In genomic region chr5:56637321-56637920, GRCh38 we compare ENCODE assay signal across 11 cellular contexts.
DNase-seq lines count a peak whose midpoint lies in the region; ATAC-seq, FAIRE-seq and TF ChIP-seq lines count a peak whose summit lies in the region.
"Had no signal": no experiment of that assay in that cellular context is flagged by ENCODE, and none has a peak within 500 bp of the region (broad histone marks: within the 10 kb centered on the region; RNA-seq: fewer than 3 reads in every experiment).

No MANE protein-coding gene starts in this region.

- peak in 1 of 2 experiments; percentile 64 for DNase-seq in A549 (ENCODE audit: low read depth in 1 of 2, low spot score in 1 of 2)
- no peak for DNase-seq in WTC11 (ENCODE audit: low spot score)
- peak; percentile 53 for DNase-seq in left kidney (ENCODE audit: low read depth, low spot score)
- DNase-seq in ovary = no peak
- DNase-seq in T-helper 2 cell treated with Interferon-gamma antibody and Interleukin-4, amounts not matched to agents 5 μg/mL and 100 μg/mL, for 36 hours (ENCODE audit: low spot score) = no peak
- DNase-seq: activated CD4-positive, alpha-beta T cell treated with anti-CD3 and anti-CD28 coated beads, Interleukin-2, amount 50 U/mL, for 48 hours; activated naive CD8-positive, alpha-beta T cell treated with anti-CD3 and anti-CD28 coated beads for 36 hours; stimulated activated CD4-positive, alpha-beta T cell treated with anti-CD3 and anti-CD28 coated beads, Interleukin-2, amount 100 ng/mL, for 48 hours had no signal

- TF ChIP-seq RAD21 in A549 (conservative IDR thresholded peaks at IDR 0.05 in 1 of 2, IDR thresholded peaks at IDR 0.05 in 1 of 2) = no peak

- TF ChIP-seq EP300 in A549 (IDR thresholded peaks at IDR 0.05) (peak in 1 of 2 experiments; percentile 62; a peak in 2 of 5 replicates), ovary (IDR thresholded peaks at IDR 0.05) (no peak)

- H3K36me3 ChIP-seq in HUES48 (ENCODE audit: control insufficient read depth, insufficient read depth, low read length) = no peaks in the 10 kb centered on the region
- H3K36me3 ChIP-seq in ovary = no peaks in the 10 kb centered on the region

- no peaks in the 10 kb centered on the region for H3K9me3 ChIP-seq in A549
- H3K9me3 ChIP-seq in HUES48 (ENCODE audit: control insufficient read depth, insufficient read depth, low read length) = no peaks in the 10 kb centered on the region
- H3K9me3 ChIP-seq in ovary = no peaks in the 10 kb centered on the region

- no peaks in the 10 kb centered on the region for H3K9me3 Mint-ChIP-seq in WTC11
- H3K9me3 Mint-ChIP-seq in T-helper 2 cell treated with Interferon-gamma antibody and Interleukin-4, amounts not matched to agents 5 μg/mL and 100 μg/mL, for 36 hours = no peaks in the 10 kb centered on the region
- H3K9me3 Mint-ChIP-seq: activated naive CD8-positive, alpha-beta T cell treated with anti-CD3 and anti-CD28 coated beads for 36 hours had no signal

- ATAC-seq in A549 (peak; percentile 60 to 84; a peak in 5 of 6 replicates), WTC11 (peak; percentile 32), GM18498 (IDR thresholded peaks at IDR 0.05; ENCODE audit: unreplicated experiment) (no peak), HG02642 (IDR thresholded peaks at IDR 0.05; ENCODE audit: poor library complexity, unreplicated experiment) (no peak)

- H3K27ac Mint-ChIP-seq in WTC11 = peak overlapping the region; percentile 42; the same call in 1 of the 2 replicates
- H3K27ac Mint-ChIP-seq in T-helper 2 cell treated with Interferon-gamma antibody and Interleukin-4, amounts not matched to agents 5 μg/mL and 100 μg/mL, for 36 hours = no peak overlapping the region
- H3K27ac Mint-ChIP-seq: activated naive CD8-positive, alpha-beta T cell treated with anti-CD3 and anti-CD28 coated beads for 36 hours had no signal

- TF ChIP-seq POLR2A in A549 (IDR thresholded peaks at IDR 0.05; ENCODE audit: low read length) = no peak
- TF ChIP-seq POLR2A in ovary (IDR thresholded peaks at IDR 0.05) = no peak

- H3K4me1 Mint-ChIP-seq in WTC11 = peaks cover 40% of the 10 kb centered on the region
- H3K4me1 Mint-ChIP-seq in T-helper 2 cell treated with Interferon-gamma antibody and Interleukin-4, amounts not matched to agents 5 μg/mL and 100 μg/mL, for 36 hours (ENCODE audit: low read depth) = peaks cover 5% of the 10 kb centered on the region
- H3K4me1 Mint-ChIP-seq: activated naive CD8-positive, alpha-beta T cell treated with anti-CD3 and anti-CD28 coated beads for 36 hours had no signal

- H3K27ac ChIP-seq in A549 (peak overlapping the region; percentile 62 to 80), HUES48 (ENCODE audit: low read depth, low read length) (peak overlapping the region; percentile 68), ovary (no peak overlapping the region)

- H3K4me2 ChIP-seq in A549 = peak overlapping the region; percentile 58

- H3K27me3 ChIP-seq in HUES48 (ENCODE audit: control insufficient read depth, insufficient read depth, low read length) (no peaks in the 10 kb centered on the region), ovary (no peaks in the 10 kb centered on the region)

- 3% methylated on average over 3 of the region's 3 CpGs for WGBS in A549 (ENCODE audit: missing lambda C conversion rate)
- WGBS in ovary, 3 donors = 14 to 31% (median 31%) methylated on average over 3 of the region's 3 CpGs

- no peak overlapping the region for H3K4me3 ChIP-seq in A549
- H3K4me3 ChIP-seq in HUES48 (ENCODE audit: low read depth, low read length) = no peak overlapping the region
- H3K4me3 ChIP-seq in ovary = no peak overlapping the region

- H3K4me3 Mint-ChIP-seq in WTC11 = no peak overlapping the region
- no peak overlapping the region for H3K4me3 Mint-ChIP-seq in T-helper 2 cell treated with Interferon-gamma antibody and Interleukin-4, amounts not matched to agents 5 μg/mL and 100 μg/mL, for 36 hours
- H3K4me3 Mint-ChIP-seq: activated naive CD8-positive, alpha-beta T cell treated with anti-CD3 and anti-CD28 coated beads for 36 hours had no signal

- CTCF ChIA-PET in A549 (lab: Yijun Ruan, JAX) (no interaction called here), WTC11 (lab: Charles Lee) (interaction anchor here (0.6 kb wide), 1 partner anchor 358 kb away, joined by 3 read pairs; no protein-coding TSS in a partner anchor)

- TF ChIP-seq CTCF in A549 (IDR thresholded peaks at IDR 0.05) (no peak), WTC11 (IDR thresholded peaks at IDR 0.05) (no peak), ovary (IDR thresholded peaks at IDR 0.05) (no peak)

- POLR2A ChIA-PET in A549 (lab: Yijun Ruan, JAX) (no interaction called here), WTC11 (lab: Charles Lee) (no interaction called here)

- no peak overlapping the region for H3K9ac ChIP-seq in HUES48 (ENCODE audit: low read depth, low read length)

- FAIRE-seq in A549 (lab: Jason Lieb, UNC) = peak; percentile 61

- H3K4me1 ChIP-seq in A549 (peaks cover 45% of the 10 kb centered on the region), HUES48 (ENCODE audit: control insufficient read depth, insufficient read depth, low read length) (peaks cover 28% of the 10 kb centered on the region), ovary (ENCODE audit: insufficient read depth) (no peaks in the 10 kb centered on the region)

- intact Hi-C loops in ovary (cut with DNase I) = no loop called here

- peaks cover 2% of the 10 kb centered on the region; the same call in 1 of the 2 replicates for H3K27me3 Mint-ChIP-seq in WTC11 (ENCODE audit: low read depth)
- H3K27me3 Mint-ChIP-seq in T-helper 2 cell treated with Interferon-gamma antibody and Interleukin-4, amounts not matched to agents 5 μg/mL and 100 μg/mL, for 36 hours (ENCODE audit: low read depth) = peaks cover 22% of the 10 kb centered on the region

- H3K36me3 Mint-ChIP-seq in WTC11 = no peaks in the 10 kb centered on the region
- H3K36me3 Mint-ChIP-seq in T-helper 2 cell treated with Interferon-gamma antibody and Interleukin-4, amounts not matched to agents 5 μg/mL and 100 μg/mL, for 36 hours (ENCODE audit: low read depth) = no peaks in the 10 kb centered on the region
- H3K36me3 Mint-ChIP-seq: activated naive CD8-positive, alpha-beta T cell treated with anti-CD3 and anti-CD28 coated beads for 36 hours had no signal

TF ChIP-seq in A549, 52 proteins besides CTCF, POLR2A, EP300 and RAD21 (continues in another document):
- TF ChIP-seq HDAC2 (IDR thresholded peaks at IDR 0.05) (no peak), MAZ (IDR thresholded peaks at IDR 0.05; ENCODE audit: borderline replicate concordance, low read depth, low read length) (no peak), MYC (IDR thresholded peaks at IDR 0.05; ENCODE audit: borderline replicate concordance, low read length) (no peak), NFE2L2 (conservative IDR thresholded peaks at IDR 0.05; ENCODE audit: low read length) (no peak), HMGXB4 (CRISPR knock-in tag; IDR thresholded peaks at IDR 0.05; ENCODE audit: borderline replicate concordance) (no peak), JUN (IDR thresholded peaks at IDR 0.05) (peak in 1 of 2 experiments; percentile 31; a peak in 1 of 5 replicates), HOXA7 (CRISPR knock-in tag; IDR thresholded peaks at IDR 0.05) (no peak), CHD2 (IDR thresholded peaks at IDR 0.05; ENCODE audit: low read length, partially characterized antibody) (no peak), CEBPB (IDR thresholded peaks at IDR 0.05) (peak in 1 of 2 experiments; percentile 27; a peak in 1 of 4 replicates)

TF ChIP-seq in WTC11, 78 proteins besides CTCF, POLR2A, EP300 and RAD21:
- no peak for TF ChIP-seq USF2 (CRISPR knock-in tag; IDR thresholded peaks at IDR 0.05)
- no peak for TF ChIP-seq CDX4 (CRISPR knock-in tag; IDR thresholded peaks at IDR 0.05; ENCODE audit: borderline replicate concordance)
- TF ChIP-seq ELF4 (CRISPR knock-in tag; IDR thresholded peaks at IDR 0.05; ENCODE audit: low read depth) = no peak
- no peak for TF ChIP-seq USF1 (CRISPR knock-in tag; IDR thresholded peaks at IDR 0.05)

Comparison
In these comparisons a context has a peak if more than half of its experiments do, and no peak if none do; other contexts are left out.
1. ATAC-seq: peak in A549 (2 of 2) and WTC11 (single experiment); none in GM18498 (single experiment) and HG02642 (single experiment).
2. H3K27ac ChIP-seq: peak in A549 (2 of 2) and HUES48 (single experiment); none in ovary (0 of 2).
3. Of the 8 proteins assayed by ChIP-seq in both WTC11 and A549: peak only in WTC11: none; only in A549: MAX; in both: none; in neither: 6; mixed calls (peak in some experiments, not most) for 1.